In genomic region chr6:142172758-142173157, GRCh38 we compare ENCODE assay signal across 17 cellular contexts. TPM values are rescaled to one million over a fixed set of nuclear protein-coding genes. Genes with fewer than 3 reads are reported as not detected.
A peak's percentile ranks its signal among the peaks of the same experiment; 100 is the strongest.
DNase-seq lines count a peak whose midpoint lies in the region; ATAC-seq and TF ChIP-seq lines count a peak whose summit lies in the region.
"Had no signal": no experiment of that assay in that cellular context is flagged by ENCODE, and none has a peak within 500 bp of the region (broad histone marks: within the 10 kb centered on the region; RNA-seq: fewer than 3 reads in every experiment).

No MANE protein-coding gene starts in this region.

- CTCF ChIA-PET in A673 (lab: Charles Lee) = no interaction called here

- H3K27me3 ChIP-seq in A673 (replicated peaks; ENCODE audit: insufficient read depth, low read depth, low read length, poor library complexity) (no peaks in the 10 kb centered on the region), SJCRH30 (no peaks in the 10 kb centered on the region), brain microvascular endothelial cell (replicated peaks) (no peaks in the 10 kb centered on the region)
- H3K27me3 ChIP-seq: BLaER1 had no signal

- TSS peak; percentile 2 for BruUV-seq in A673 (replicated peaks; lab: Mats Ljungman, UMichigan)

- H3K36me3 ChIP-seq in A673 (ENCODE audit: insufficient read depth, low read length, poor library complexity, severe bottlenecking) = peaks cover 34% of the 10 kb centered on the region
- peaks cover 70% of the 10 kb centered on the region for H3K36me3 ChIP-seq in SJCRH30
- H3K36me3 ChIP-seq in brain microvascular endothelial cell (replicated peaks) = peaks cover 5% of the 10 kb centered on the region

- H3K27ac ChIP-seq in 22Rv1 = peak overlapping the region; percentile 66
- no peak overlapping the region for H3K27ac ChIP-seq in A673 (ENCODE audit: low read depth, low read length, poor library complexity, severe bottlenecking)
- no peak overlapping the region for H3K27ac ChIP-seq in SJCRH30
- H3K27ac ChIP-seq in brain microvascular endothelial cell = no peak overlapping the region
- H3K27ac ChIP-seq: BLaER1 had no signal

- no peaks in the 10 kb centered on the region for H3K4me1 ChIP-seq in A673 (ENCODE audit: insufficient read depth, low read length, poor library complexity, severe bottlenecking)
- no peaks in the 10 kb centered on the region for H3K4me1 ChIP-seq in SJCRH30
- H3K4me1 ChIP-seq: BLaER1, Caco-2, HAP-1 had no signal

- TF ChIP-seq CTCF in 22Rv1 (IDR thresholded peaks at IDR 0.05) (no peak), A673 (conservative IDR thresholded peaks at IDR 0.05; ENCODE audit: low read depth, low read length) (no peak), progenitor cell of endocrine pancreas (IDR thresholded peaks at IDR 0.05; ENCODE audit: unreplicated experiment) (no peak), brain microvascular endothelial cell (IDR thresholded peaks at IDR 0.05; ENCODE audit: low read depth, low read length, missing control alignments) (no peak)

- H3K36me3 Mint-ChIP-seq in activated T-helper 17 cell treated with anti-CD3 and anti-CD28 coated beads, Interleukin-2, amount 50 U/mL, for 72 hours (ENCODE audit: low read depth) = peaks cover 98% of the 10 kb centered on the region
- H3K36me3 Mint-ChIP-seq in progenitor cell of endocrine pancreas (ENCODE audit: insufficient read depth) = peaks cover 32% of the 10 kb centered on the region

- H3K9me3 ChIP-seq in A673 (ENCODE audit: low read depth, low read length, poor library complexity, severe bottlenecking) = peaks cover under 1% of the 10 kb centered on the region
- no peaks in the 10 kb centered on the region for H3K9me3 ChIP-seq in SJCRH30 (replicated peaks)
- H3K9me3 ChIP-seq: Caco-2, HAP-1 had no signal

- H3K4me3 ChIP-seq in A673 (ENCODE audit: low read depth, low read length, poor library complexity, severe bottlenecking) = no peak overlapping the region
- H3K4me3 ChIP-seq in SJCRH30 = no peak overlapping the region
- H3K4me3 ChIP-seq in brain microvascular endothelial cell (ENCODE audit: low read depth, low read length) = no peak overlapping the region
- H3K4me3 ChIP-seq: BLaER1, HAP-1 had no signal

- in situ Hi-C loops in brain microvascular endothelial cell (cut with HindIII; ENCODE audit: low pct_ligation_motif_present, low sequenced_read_pairs) = no loop called here

- DNase-seq in A673 (ENCODE audit: low spot score) = no peak
- DNase-seq in progenitor cell of endocrine pancreas (ENCODE audit: low spot score, unreplicated experiment) = no peak
- no peak for DNase-seq in SJCRH30
- no peak for DNase-seq in brain microvascular endothelial cell
- DNase-seq in DMS153 treated with DMSO at 0.1 percent for 48 hours (lab: John Stamatoyannopoulos, UW; ENCODE audit: unreplicated experiment) = no peak
- DNase-seq: AML-193; Caco-2; CD8-positive, alpha-beta memory T cell; DMS79; GOT3; HFFc6 had no signal

- H3K27me3 Mint-ChIP-seq in activated T-helper 17 cell treated with anti-CD3 and anti-CD28 coated beads, Interleukin-2, amount 50 U/mL, for 72 hours = no peaks in the 10 kb centered on the region
- no peaks in the 10 kb centered on the region for H3K27me3 Mint-ChIP-seq in progenitor cell of endocrine pancreas
- H3K27me3 Mint-ChIP-seq: CD8-positive, alpha-beta memory T cell had no signal

- H3K27ac Mint-ChIP-seq in activated T-helper 17 cell treated with anti-CD3 and anti-CD28 coated beads, Interleukin-2, amount 50 U/mL, for 72 hours = peak overlapping the region; percentile 20
- peak overlapping the region; percentile 4 for H3K27ac Mint-ChIP-seq in progenitor cell of endocrine pancreas
- H3K27ac Mint-ChIP-seq: HFFc6 had no signal

- no peak overlapping the region for H3K4me3 Mint-ChIP-seq in activated T-helper 17 cell treated with anti-CD3 and anti-CD28 coated beads, Interleukin-2, amount 50 U/mL, for 72 hours
- H3K4me3 Mint-ChIP-seq in progenitor cell of endocrine pancreas (ENCODE audit: low read depth) = no peak overlapping the region
- H3K4me3 Mint-ChIP-seq: CD8-positive, alpha-beta memory T cell; HFFc6 had no signal

- no peak for ATAC-seq in activated T-helper 17 cell treated with anti-CD3 and anti-CD28 coated beads, Interleukin-2, amount 50 U/mL, for 72 hours (replicated peaks)

- POLR2A ChIA-PET in A673 (lab: Charles Lee; ENCODE audit: low non-redundant PET) = no interaction called here

- intact Hi-C loops in A673 (cut with micrococcal nuclease; ENCODE audit: unreplicated experiment) = no loop called here

- peaks cover 7% of the 10 kb centered on the region for H3K4me1 Mint-ChIP-seq in activated T-helper 17 cell treated with anti-CD3 and anti-CD28 coated beads, Interleukin-2, amount 50 U/mL, for 72 hours
- H3K4me1 Mint-ChIP-seq in progenitor cell of endocrine pancreas (ENCODE audit: low read depth) = no peaks in the 10 kb centered on the region

- peaks cover 3% of the 10 kb centered on the region for H3K9me3 Mint-ChIP-seq in activated T-helper 17 cell treated with anti-CD3 and anti-CD28 coated beads, Interleukin-2, amount 50 U/mL, for 72 hours
- H3K9me3 Mint-ChIP-seq in progenitor cell of endocrine pancreas (ENCODE audit: low read depth) = peaks cover 4% of the 10 kb centered on the region

RNA-seq across cellular contexts. Expression of gene VTA1, which starts 25.7 kb away (rescaled TPM):
- total RNA-seq in A673 (2021) = 72.9 and 75.4 TPM in 2 replicates
- total RNA-seq in activated T-helper 17 cell treated with anti-CD3 and anti-CD28 coated beads, Interleukin-2, amount 50 U/mL, for 72 hours = 10 to 100 TPM; 40.6 to 49.0 TPM
- 49.6 and 52.5 TPM in 2 replicates for total RNA-seq in progenitor cell of endocrine pancreas
- total RNA-seq in SJCRH30 (2014; rRNA removed; shearing (Covaris generic)) = 78.6 and 87.2 TPM in 2 replicates

RNA-seq across cellular contexts. Expression of gene NMBR, which starts 25.8 kb away (rescaled TPM):
- total RNA-seq in A673 (2021) = not detected in 2 replicates
- not detected for total RNA-seq in activated T-helper 17 cell treated with anti-CD3 and anti-CD28 coated beads, Interleukin-2, amount 50 U/mL, for 72 hours
- 0.74 TPM in 1 of 2 replicates, not detected in the other for total RNA-seq in progenitor cell of endocrine pancreas
- total RNA-seq in SJCRH30 (2014; rRNA removed; shearing (Covaris generic)) = 0.16 TPM in 1 of 2 replicates, not detected in the other
- total RNA-seq: Caco-2; CD8-positive, alpha-beta memory T cell; G401; HT1080 had no signal

RNA-seq across cellular contexts. Expression of gene GJE1, which starts 40.0 kb away (rescaled TPM):
- not detected in 2 replicates for total RNA-seq in A673 (2021)
- not detected for total RNA-seq in activated T-helper 17 cell treated with anti-CD3 and anti-CD28 coated beads, Interleukin-2, amount 50 U/mL, for 72 hours
- total RNA-seq in progenitor cell of endocrine pancreas = not detected in 2 replicates
- total RNA-seq in SJCRH30 (2014; rRNA removed; shearing (Covaris generic)) = not detected in 2 replicates
- total RNA-seq: Caco-2; CD8-positive, alpha-beta memory T cell; G401; HFFc6; HT1080 had no signal
